ENCODE assay signal across 8 cellular contexts in the genomic region with DNA sequence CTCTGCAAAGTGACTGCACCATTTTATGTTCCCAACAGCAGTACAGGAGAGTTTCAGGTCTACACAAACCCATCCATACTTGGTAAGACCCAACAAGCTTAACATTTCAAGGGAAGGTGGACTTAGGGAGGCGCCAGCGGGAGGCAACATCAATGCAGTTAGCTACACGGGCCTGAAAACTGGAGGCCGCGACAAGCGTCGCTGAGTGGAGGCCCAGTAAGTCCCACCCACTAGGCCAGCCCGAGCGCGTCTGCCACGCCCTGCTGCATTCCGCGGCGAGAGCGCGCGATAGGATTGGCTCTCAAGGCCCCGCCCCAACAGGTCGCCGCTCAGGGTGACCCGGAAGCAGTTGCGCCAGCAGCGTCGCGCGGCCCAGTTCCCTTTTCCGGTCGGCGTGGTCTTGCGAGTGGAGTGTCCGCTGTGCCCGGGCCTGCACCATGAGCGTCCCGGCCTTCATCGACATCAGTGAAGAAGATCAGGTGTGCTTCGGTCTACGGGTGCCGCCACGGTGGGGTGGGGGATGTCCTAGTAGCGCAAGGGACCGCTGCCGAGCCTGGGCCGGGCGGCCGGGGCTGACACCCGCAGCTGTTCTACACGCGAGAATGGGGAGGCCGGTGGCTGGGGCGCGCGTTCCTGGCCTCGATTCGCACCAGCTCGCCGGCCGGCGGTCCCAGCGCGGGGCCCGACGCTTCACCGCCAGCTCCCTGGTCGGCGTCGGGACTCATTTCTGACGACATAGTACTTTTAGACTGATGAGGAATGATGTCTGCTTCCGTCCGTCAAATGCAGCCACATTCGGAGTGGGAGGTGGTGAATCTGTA. TPM values are rescaled to one million over a fixed set of nuclear protein-coding genes. Genes with fewer than 3 reads are reported as not detected.
DNase-seq lines count a peak whose midpoint lies in the region; ATAC-seq lines count a peak whose summit lies in the region.

A gene (plus strand): TSS at position 381 of the 821 bp plus-strand sequence. CDS start 57 bp downstream, at position 438.

- peak within 1 kb of the TSS; percentile 95 for H3K27ac ChIP-seq in BLaER1

- H3K27me3 Mint-ChIP-seq in activated CD4-positive, alpha-beta T cell treated with anti-CD3 and anti-CD28 coated beads, Interleukin-2, amount 10 ng/mL, durations not matched to agents 7 days and 5 days, result no peaks in the 10 kb centered on the region

- H3K27me3 ChIP-seq in BLaER1, result no peaks in the 10 kb centered on the region

- H3K4me3 Mint-ChIP-seq in activated CD4-positive, alpha-beta T cell treated with anti-CD3 and anti-CD28 coated beads, Interleukin-2, amount 10 ng/mL, durations not matched to agents 7 days and 5 days, result peak within 1 kb of the TSS; percentile 89

- CTCF ChIA-PET in activated CD4-positive, alpha-beta T cell treated with anti-CD3 and anti-CD28 coated beads, Interleukin-2, amount 10 ng/mL, durations not matched to agents 7 days and 5 days (lab: Charles Lee), result interaction anchor here (1.7 kb wide), 1 partner anchor 16 kb away, joined by 4 read pairs; no protein-coding TSS in a partner anchor

- DNase-seq in NCI-H69 (lab: John Stamatoyannopoulos, UW) (peak; percentile 99), dedifferentiated amniotic fluid mesenchymal stem cell (ENCODE audit: extremely low spot score) (peak; percentile 94), left lobe of liver (ENCODE audit: low spot score) (peak; percentile 97)
- DNase-seq in activated CD4-positive, alpha-beta T cell treated with anti-CD3 and anti-CD28 coated beads, Interleukin-2, amount 10 ng/mL, durations not matched to agents 7 days and 5 days, result peak; percentile 97
- peak; percentile 94 for DNase-seq in stimulated activated CD4-positive, alpha-beta T cell treated with anti-CD3 and anti-CD28 coated beads, Interleukin-2, amount 100 ng/mL, for 4 hours (ENCODE audit: low read depth)

- H3K27ac Mint-ChIP-seq in activated CD4-positive, alpha-beta T cell treated with anti-CD3 and anti-CD28 coated beads, Interleukin-2, amount 10 ng/mL, durations not matched to agents 7 days and 5 days, result peak within 1 kb of the TSS; percentile 96

- H3K4me1 ChIP-seq in BLaER1, result peaks cover 23% of the 10 kb centered on the region

- H3K9me3 Mint-ChIP-seq in activated CD4-positive, alpha-beta T cell treated with anti-CD3 and anti-CD28 coated beads, Interleukin-2, amount 10 ng/mL, durations not matched to agents 7 days and 5 days, result no peaks in the 10 kb centered on the region

- H3K4me3 ChIP-seq in BLaER1, result peak within 1 kb of the TSS; percentile 91

- peaks cover 5% of the 10 kb centered on the region; the same call in 1 of the 2 replicates for H3K9me3 ChIP-seq in BLaER1

- peaks cover 29% of the 10 kb centered on the region for H3K36me3 ChIP-seq in BLaER1

- ATAC-seq in GM19328 (IDR thresholded peaks at IDR 0.05; ENCODE audit: unreplicated experiment) (peak; percentile 99), HG03520 (IDR thresholded peaks at IDR 0.05; ENCODE audit: unreplicated experiment) (peak; percentile 98), left lobe of liver (peak; percentile 99)

- POLR2A ChIA-PET in activated CD4-positive, alpha-beta T cell treated with anti-CD3 and anti-CD28 coated beads, Interleukin-2, amount 10 ng/mL, durations not matched to agents 7 days and 5 days (lab: Charles Lee), result no interaction called here

- H3K4me2 ChIP-seq in BLaER1, result peak within 1 kb of the TSS; percentile 87

- peak within 1 kb of the TSS; percentile 92 for H3K9ac ChIP-seq in BLaER1

- peaks cover 42% of the 10 kb centered on the region for H4K20me1 ChIP-seq in BLaER1

- H3K36me3 Mint-ChIP-seq in activated CD4-positive, alpha-beta T cell treated with anti-CD3 and anti-CD28 coated beads, Interleukin-2, amount 10 ng/mL, durations not matched to agents 7 days and 5 days (ENCODE audit: low read depth), result peaks cover 26% of the 10 kb centered on the region

- peaks cover 41% of the 10 kb centered on the region for H3K4me1 Mint-ChIP-seq in activated CD4-positive, alpha-beta T cell treated with anti-CD3 and anti-CD28 coated beads, Interleukin-2, amount 10 ng/mL, durations not matched to agents 7 days and 5 days

RNA-seq across cellular contexts. Expression of the gene that starts here (rescaled TPM):
- 100 to 1,000 TPM; 233 to 274 TPM for total RNA-seq in activated CD4-positive, alpha-beta T cell treated with anti-CD3 and anti-CD28 coated beads, Interleukin-2, amount 10 ng/mL, durations not matched to agents 7 days and 5 days
- 63.4 TPM for total RNA-seq in left lobe of liver

Comparison
In these comparisons a context has a peak if more than half of its experiments do, and no peak if none do; other contexts are left out.
1. Peak in every context shown above with its lines: DNase-seq, ATAC-seq, H3K4me3 ChIP-seq and H3K27ac ChIP-seq.